ENCODE assay signal across 8 cellular contexts in genomic region chr5:163505049-163505474, GRCh38. TPM values are rescaled to one million over a fixed set of nuclear protein-coding genes. Genes with fewer than 3 reads are reported as not detected.
DNase-seq lines count a peak whose midpoint lies in the region; ATAC-seq and TF ChIP-seq lines count a peak whose summit lies in the region.

No MANE protein-coding gene starts in this region.

- no peaks in the 10 kb centered on the region for H3K36me3 ChIP-seq in OCI-LY1 (ENCODE audit: insufficient read depth, low read length)
- H3K36me3 ChIP-seq in osteoblast (ENCODE audit: insufficient read depth, low read length) = no peaks in the 10 kb centered on the region

- peaks cover 64% of the 10 kb centered on the region for H3K4me1 ChIP-seq in OCI-LY1 (ENCODE audit: insufficient read depth, low read length, severe bottlenecking)
- peaks cover 61% of the 10 kb centered on the region for H3K4me1 ChIP-seq in osteoblast (ENCODE audit: insufficient read depth, low read length)

- peak overlapping the region; percentile 79 for H3K27ac ChIP-seq in OCI-LY1 (ENCODE audit: low read depth, low read length, poor library complexity, severe bottlenecking)
- H3K27ac ChIP-seq in osteoblast (ENCODE audit: low read depth, low read length) = peak overlapping the region; percentile 89

- H3K9me3 ChIP-seq in OCI-LY1 (ENCODE audit: low read length) = no peaks in the 10 kb centered on the region
- H3K9me3 ChIP-seq in osteoblast (ENCODE audit: low read depth, low read length) = no peaks in the 10 kb centered on the region

- H3F3A ChIP-seq in OCI-LY1 (ENCODE audit: insufficient read depth, low read length) = no peaks in the 10 kb centered on the region

- no peaks in the 10 kb centered on the region for H3K9me2 ChIP-seq in OCI-LY1 (ENCODE audit: low read depth, low read length)

- H3K4me2 ChIP-seq in OCI-LY1 (ENCODE audit: low read length) (peak overlapping the region; percentile 85), osteoblast (ENCODE audit: insufficient read depth, low read length) (peak overlapping the region; percentile 99)

- ATAC-seq in GM18909 (IDR thresholded peaks at IDR 0.05; ENCODE audit: poor library complexity, unreplicated experiment) = peak; percentile 1
- no peak for ATAC-seq in HG03469 (IDR thresholded peaks at IDR 0.05; ENCODE audit: unreplicated experiment)
- ATAC-seq in GM18517 (IDR thresholded peaks at IDR 0.05; ENCODE audit: unreplicated experiment) = no peak
- ATAC-seq in GM21515 (IDR thresholded peaks at IDR 0.05; ENCODE audit: unreplicated experiment) = no peak

- no peak for DNase-seq in epithelial cell of esophagus (ENCODE audit: low read depth)
- DNase-seq in osteoblast (ENCODE audit: insufficient read length, low spot score, missing footprints) = no peak
- no peak for DNase-seq in cerebellum (ENCODE audit: low spot score)

- H3K27me3 ChIP-seq in OCI-LY1 (ENCODE audit: insufficient read depth, low read length) (no peaks in the 10 kb centered on the region), osteoblast (ENCODE audit: insufficient read depth, low read length) (no peaks in the 10 kb centered on the region)

- peak overlapping the region; percentile 74 for H3K9ac ChIP-seq in OCI-LY1 (ENCODE audit: low read length)

- TF ChIP-seq CTCF in OCI-LY1 (IDR thresholded peaks at IDR 0.05; ENCODE audit: low read length) (no peak), epithelial cell of esophagus (IDR thresholded peaks at IDR 0.05; ENCODE audit: insufficient read depth, low read depth, low read length, missing control alignments) (no peak), osteoblast (IDR thresholded peaks at IDR 0.05; ENCODE audit: extremely low read depth, low read depth, low read length) (no peak)

- H3K79me2 ChIP-seq in OCI-LY1 (ENCODE audit: insufficient read depth, low read length) = peaks cover 43% of the 10 kb centered on the region
- H3K79me2 ChIP-seq in osteoblast (ENCODE audit: insufficient read depth, low read length) = peaks cover 46% of the 10 kb centered on the region

- H2AFZ ChIP-seq in OCI-LY1 (ENCODE audit: low read length) = no peak overlapping the region
- H2AFZ ChIP-seq in osteoblast (ENCODE audit: low read length) = peak overlapping the region; percentile 95

- H3K4me3 ChIP-seq in OCI-LY1 (ENCODE audit: low read depth, low read length, poor library complexity, severe bottlenecking) (peak overlapping the region; percentile 83), epithelial cell of esophagus (ENCODE audit: low read length) (peak overlapping the region; percentile 64), osteoblast (ENCODE audit: insufficient read depth, low read length) (peak overlapping the region; percentile 87)

- H4K20me1 ChIP-seq in OCI-LY1 (ENCODE audit: insufficient read depth, low read length) = no peaks in the 10 kb centered on the region
- H4K20me1 ChIP-seq in osteoblast (ENCODE audit: insufficient read depth, low read length) = peaks cover 12% of the 10 kb centered on the region

RNA-seq across cellular contexts. Expression of gene MAT2B, which starts 0.4 kb away (rescaled TPM):
- total RNA-seq in osteoblast = 46.7 and 52.2 TPM in 2 replicates
- total RNA-seq in cerebellum = 33.4 TPM

RNA-seq across cellular contexts. Expression of gene HMMR, which starts 44.6 kb away (rescaled TPM):
- 2.5 and 2.9 TPM in 2 replicates for total RNA-seq in osteoblast
- 6.1 TPM for total RNA-seq in cerebellum

RNA-seq across cellular contexts. Expression of gene NUDCD2, which starts 45.2 kb away (rescaled TPM):
- total RNA-seq in osteoblast (5.9 and 7.2 TPM in 2 replicates), cerebellum (21.9 TPM)
